Comparison of ENCODE assay signal across 8 cellular contexts in genomic region chr9:81686614-81687520, GRCh38. TPM values are rescaled to one million over a fixed set of nuclear protein-coding genes. Genes with fewer than 3 reads are reported as not detected.
DNase-seq lines count a peak whose midpoint lies in the region; FAIRE-seq and TF ChIP-seq lines count a peak whose summit lies in the region.

No MANE protein-coding gene starts in this region.

- no peak for TF ChIP-seq POLR2A in GM12892 (IDR thresholded peaks at IDR 0.05; ENCODE audit: low read depth, low read length)

- no peaks in the 10 kb centered on the region for H3K36me3 ChIP-seq in rectal smooth muscle tissue (ENCODE audit: control insufficient read depth, insufficient read depth, low read length)

- no peak for FAIRE-seq in GM12892 (lab: Jason Lieb, UNC)

- peak overlapping the region; percentile 67 for H3K4me3 ChIP-seq in LNCaP clone FGC (ENCODE audit: low read depth, low read length)
- H3K4me3 ChIP-seq in iPS-18c (ENCODE audit: insufficient read depth, low read depth, low read length) = peak overlapping the region; percentile 78
- H3K4me3 ChIP-seq in rectal smooth muscle tissue (ENCODE audit: low read length) = peak overlapping the region; percentile 90

- peaks cover 4% of the 10 kb centered on the region for H3K9me3 ChIP-seq in iPS-18c (ENCODE audit: control insufficient read depth, insufficient read depth, low read length)

- peak overlapping the region; percentile 60 for H3K9ac ChIP-seq in rectal smooth muscle tissue (ENCODE audit: low read length)

- peak; percentile 64 for TF ChIP-seq CTCF in LNCaP clone FGC (IDR thresholded peaks at IDR 0.05; ENCODE audit: control insufficient read depth, extremely low read depth, insufficient read depth)

- H3K4me1 ChIP-seq in rectal smooth muscle tissue (ENCODE audit: control insufficient read depth, insufficient read depth, low read length) = peaks cover 23% of the 10 kb centered on the region

- H3K27ac ChIP-seq in caudate nucleus (ENCODE audit: low read depth, low read length) (peak overlapping the region; percentile 78), rectal smooth muscle tissue (ENCODE audit: low read depth, low read length) (peak overlapping the region; percentile 92)

- H3K27me3 ChIP-seq in rectal smooth muscle tissue (ENCODE audit: control insufficient read depth, insufficient read depth, low read length) = no peaks in the 10 kb centered on the region

- DNase-seq in activated T-cell treated with anti-CD3 and anti-CD28 coated beads for 48 hours (ENCODE audit: low read depth) (peak; percentile 15), activated T-cell treated with anti-CD3 and anti-CD28 coated beads for 4 hours (no peak), LNCaP clone FGC (ENCODE audit: low read depth) (peak; percentile 88), RPMI8226 (peak; percentile 57), caudate nucleus (lab: John Stamatoyannopoulos, UW) (peak in 58 of 61 donors; percentile 22 to 91 (median 68)), GM12892 (ENCODE audit: insufficient read length) (no peak)

RNA-seq across cellular contexts. Expression of gene TLE1, which starts 2.5 kb away (rescaled TPM):
- 0.19 TPM for polyA plus RNA-seq in GM12892 (2012; ENCODE audit: missing spikeins)

Comparison
In these comparisons a context has a peak if more than half of its experiments do, and no peak if none do; other contexts are left out.
1. DNase-seq: peak in activated T-cell treated with anti-CD3 and anti-CD28 coated beads for 48 hours (single experiment), LNCaP clone FGC (single experiment), RPMI8226 (single experiment) and caudate nucleus (58 of 61); none in activated T-cell treated with anti-CD3 and anti-CD28 coated beads for 4 hours (single experiment) and GM12892 (single experiment).
2. Peak in every context shown above with its lines, with median percentiles within 50 percentile points of each other: H3K4me3 ChIP-seq.